ENCODE assay signal across 18 cellular contexts in the genomic region with DNA sequence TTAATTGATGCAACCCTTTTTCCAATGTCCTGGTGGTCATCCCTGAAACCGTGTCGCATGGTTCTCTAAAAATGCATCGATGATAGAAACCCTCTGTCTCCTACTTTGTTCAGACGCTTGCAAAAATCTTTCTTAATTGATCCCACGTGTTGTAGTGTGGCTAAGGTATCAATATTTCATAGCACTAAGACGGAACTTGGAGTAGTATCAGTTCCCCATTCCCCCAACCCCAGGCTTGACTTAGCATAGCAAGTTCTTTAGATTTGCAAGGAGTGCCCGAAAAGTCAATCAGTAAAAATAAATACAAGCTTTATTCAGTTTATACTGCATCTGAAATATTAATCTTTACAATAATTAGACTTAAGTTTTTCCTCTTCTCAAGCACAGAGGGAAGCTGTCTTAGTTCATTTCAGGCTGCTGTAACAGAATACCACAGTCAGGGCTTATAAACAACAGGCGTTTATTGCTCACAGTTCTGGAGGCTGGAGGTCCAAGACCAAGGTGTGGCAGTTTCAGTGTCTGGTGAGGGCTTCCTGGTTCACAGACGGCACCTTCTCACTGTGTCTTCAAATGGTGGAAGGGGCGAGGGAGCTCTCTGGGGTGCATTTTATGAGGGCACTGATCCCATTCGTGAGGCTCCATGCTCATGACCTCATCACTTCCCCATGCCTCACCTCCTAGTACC.
DNase-seq lines count a peak whose midpoint lies in the region; ATAC-seq, FAIRE-seq and TF ChIP-seq lines count a peak whose summit lies in the region.
"Had no signal": no experiment of that assay in that cellular context is flagged by ENCODE, and none has a peak within 500 bp of the region (broad histone marks: within the 10 kb centered on the region; RNA-seq: fewer than 3 reads in every experiment).

No MANE protein-coding gene starts in this region.

- 21% methylated on average over 11 of the region's 11 CpGs for WGBS in A549 (ENCODE audit: missing lambda C conversion rate)

- no peak for TF ChIP-seq CTCF in A549 (IDR thresholded peaks at IDR 0.05)
- TF ChIP-seq CTCF in OCI-LY3 (IDR thresholded peaks at IDR 0.05; ENCODE audit: low read depth, low read length) = no peak
- TF ChIP-seq CTCF in fibroblast of villous mesenchyme (IDR thresholded peaks at IDR 0.05; ENCODE audit: insufficient read depth, low read depth, low read length) = no peak

- no peaks in the 10 kb centered on the region for H3K27me3 ChIP-seq in OCI-LY3 (ENCODE audit: low read depth, low read length)
- H3K27me3 ChIP-seq: adrenal gland, foreskin keratinocyte, transverse colon had no signal

- POLR2A ChIA-PET in A549 (lab: Yijun Ruan, JAX) = no interaction called here

- H3K9me3 ChIP-seq in A549 (no peaks in the 10 kb centered on the region), OCI-LY3 (ENCODE audit: insufficient read depth, low read length) (no peaks in the 10 kb centered on the region)
- H3K9me3 ChIP-seq: adrenal gland, transverse colon had no signal

- H3K27ac ChIP-seq in A549 (no peak overlapping the region), OCI-LY3 (ENCODE audit: low read length) (peak overlapping the region; percentile 71)
- H3K27ac ChIP-seq: adrenal gland, foreskin keratinocyte, HL-60, transverse colon had no signal

- H3K4me1 ChIP-seq in A549 = no peaks in the 10 kb centered on the region
- peaks cover 23% of the 10 kb centered on the region for H3K4me1 ChIP-seq in OCI-LY3 (ENCODE audit: low read length)
- H3K4me1 ChIP-seq: adrenal gland, foreskin keratinocyte, transverse colon had no signal

- H3K79me2 ChIP-seq in OCI-LY3 (ENCODE audit: low read length) = no peaks in the 10 kb centered on the region

- CTCF ChIA-PET in A549 (lab: Yijun Ruan, JAX) = interaction anchor here (0.6 kb wide), 1 partner anchor 185 kb away, joined by 3 read pairs; no protein-coding TSS in a partner anchor

- no peak overlapping the region for H2AFZ ChIP-seq in OCI-LY3 (ENCODE audit: low read depth, low read length)

- H3K4me2 ChIP-seq in A549 (peak overlapping the region; percentile 53), OCI-LY3 (ENCODE audit: low read length) (peak overlapping the region; percentile 79)

- ATAC-seq in A549 (no peak), GM21576 (IDR thresholded peaks at IDR 0.05; ENCODE audit: unreplicated experiment) (peak; percentile 66), HG03039 (IDR thresholded peaks at IDR 0.05; ENCODE audit: unreplicated experiment) (no peak), HG02623 (IDR thresholded peaks at IDR 0.05; ENCODE audit: unreplicated experiment) (no peak)
- ATAC-seq: foreskin keratinocyte had no signal

- no peaks in the 10 kb centered on the region for H3K36me3 ChIP-seq in OCI-LY3 (replicated peaks; ENCODE audit: low read depth, low read length)
- H3K36me3 ChIP-seq: adrenal gland, transverse colon had no signal

- no peak for TF ChIP-seq POLR2A in A549 (IDR thresholded peaks at IDR 0.05; ENCODE audit: low read length)

- H3K4me3 ChIP-seq in A549 = no peak overlapping the region
- peak overlapping the region; percentile 72 for H3K4me3 ChIP-seq in OCI-LY3 (ENCODE audit: low read length)
- H3K4me3 ChIP-seq in fibroblast of villous mesenchyme (ENCODE audit: low read depth, low read length) = peak overlapping the region; percentile 33
- H3K4me3 ChIP-seq: adrenal gland, transverse colon had no signal

- no peak for DNase-seq in A549 (ENCODE audit: low read depth in 1 of 2, low spot score in 1 of 2)
- DNase-seq in fibroblast of villous mesenchyme (ENCODE audit: low read depth) = peak; percentile 17
- no peak for DNase-seq in activated CD8-positive, alpha-beta memory T cell treated with anti-CD3 and anti-CD28 coated beads, Interleukin-2, amount 50 U/mL, for 4 hours
- DNase-seq in DMS153 treated with DMSO at 0.1 percent for 48 hours (lab: John Stamatoyannopoulos, UW; ENCODE audit: unreplicated experiment) = no peak
- DNase-seq: ACHN; activated CD4-positive, alpha-beta T cell treated with anti-CD3 and anti-CD28 coated beads for 1 hour; activated T-cell treated with anti-CD3 and anti-CD28 coated beads, Interleukin-2, amount 50 U/mL, for 24 hours; adrenal gland; foreskin keratinocyte; NK-92 treated with Interleukin-12 subunit alpha and Interleukin-12 subunit beta, amount 100 ng/mL, for 24 hours; occipital lobe; T-helper 1 cell; transverse colon had no signal

- FAIRE-seq in A549 (lab: Jason Lieb, UNC) = peak; percentile 28

- peak overlapping the region; percentile 32; the same call in 1 of the 2 replicates for H3K9ac ChIP-seq in OCI-LY3 (ENCODE audit: low read length)

- TF ChIP-seq EP300 in A549 (IDR thresholded peaks at IDR 0.05) = no peak

- H4K20me1 ChIP-seq in OCI-LY3 (ENCODE audit: insufficient read depth, low read length) = no peaks in the 10 kb centered on the region

- TF ChIP-seq RAD21 in A549 (conservative IDR thresholded peaks at IDR 0.05 in 1 of 2, IDR thresholded peaks at IDR 0.05 in 1 of 2) = no peak

TF ChIP-seq in A549, 52 proteins besides CTCF, POLR2A, EP300 and RAD21:
- TF ChIP-seq CEBPB (IDR thresholded peaks at IDR 0.05) (no peak), JUN (IDR thresholded peaks at IDR 0.05) (no peak), HEYL (CRISPR knock-in tag; IDR thresholded peaks at IDR 0.05) (no peak), PHF8 (IDR thresholded peaks at IDR 0.05; ENCODE audit: borderline replicate concordance, low read depth) (no peak), RNF2 (IDR thresholded peaks at IDR 0.05; ENCODE audit: borderline replicate concordance, low read depth) (no peak), TFCP2L1 (CRISPR knock-in tag; IDR thresholded peaks at IDR 0.05) (no peak), MAFK (IDR thresholded peaks at IDR 0.05; ENCODE audit: partially characterized antibody) (no peak), TP53 (CRISPR knock-in tag; IDR thresholded peaks at IDR 0.05) (no peak)
- TF ChIP-seq, protein P1, sequence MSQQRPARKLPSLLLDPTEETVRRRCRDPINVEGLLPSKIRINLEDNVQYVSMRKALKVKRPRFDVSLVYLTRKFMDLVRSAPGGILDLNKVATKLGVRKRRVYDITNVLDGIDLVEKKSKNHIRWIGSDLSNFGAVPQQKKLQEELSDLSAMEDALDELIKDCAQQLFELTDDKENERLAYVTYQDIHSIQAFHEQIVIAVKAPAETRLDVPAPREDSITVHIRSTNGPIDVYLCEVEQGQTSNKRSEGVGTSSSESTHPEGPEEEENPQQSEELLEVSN (IDR thresholded peaks at IDR 0.05; ENCODE audit: borderline replicate concordance, low read depth) = no peak
- TF ChIP-seq, protein P2, sequence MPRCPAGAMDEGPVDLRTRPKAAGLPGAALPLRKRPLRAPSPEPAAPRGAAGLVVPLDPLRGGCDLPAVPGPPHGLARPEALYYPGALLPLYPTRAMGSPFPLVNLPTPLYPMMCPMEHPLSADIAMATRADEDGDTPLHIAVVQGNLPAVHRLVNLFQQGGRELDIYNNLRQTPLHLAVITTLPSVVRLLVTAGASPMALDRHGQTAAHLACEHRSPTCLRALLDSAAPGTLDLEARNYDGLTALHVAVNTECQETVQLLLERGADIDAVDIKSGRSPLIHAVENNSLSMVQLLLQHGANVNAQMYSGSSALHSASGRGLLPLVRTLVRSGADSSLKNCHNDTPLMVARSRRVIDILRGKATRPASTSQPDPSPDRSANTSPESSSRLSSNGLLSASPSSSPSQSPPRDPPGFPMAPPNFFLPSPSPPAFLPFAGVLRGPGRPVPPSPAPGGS (IDR thresholded peaks at IDR 0.05) = no peak
